Comparison of ENCODE assay signal across 9 cellular contexts in the genomic region with DNA sequence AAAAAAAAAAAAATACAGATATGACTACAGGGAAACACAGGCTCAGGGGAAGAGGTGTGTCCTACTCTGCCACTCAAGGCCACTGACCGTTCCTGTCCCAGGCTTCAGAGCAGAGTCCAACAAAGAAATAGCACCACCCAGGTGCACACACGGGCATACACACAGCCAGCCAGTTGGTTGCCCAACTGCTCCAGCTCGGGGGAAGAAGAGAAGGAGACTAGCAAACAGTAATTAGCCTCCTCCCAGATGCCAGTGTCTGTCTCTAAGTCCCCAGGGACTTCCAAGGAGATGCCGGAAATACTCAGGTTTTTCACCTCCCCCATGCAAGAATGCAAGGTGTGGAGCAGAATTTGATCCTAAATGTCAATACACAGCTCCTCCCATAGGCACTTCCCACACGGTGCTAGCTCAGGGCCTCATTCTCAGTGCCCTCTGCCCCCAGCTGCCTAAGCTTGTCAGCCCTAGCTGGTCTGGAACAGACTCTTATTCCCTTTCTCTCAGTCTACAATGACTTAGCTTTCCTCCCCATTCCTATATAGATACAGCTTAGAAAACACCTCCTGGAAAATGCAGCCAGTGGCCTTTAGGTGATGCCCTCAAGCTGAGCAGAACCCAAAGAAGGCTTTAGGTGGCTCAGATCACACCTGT. TPM values are rescaled to one million over a fixed set of nuclear protein-coding genes. Genes with fewer than 3 reads are reported as not detected.
DNase-seq lines count a peak whose midpoint lies in the region; ATAC-seq and TF ChIP-seq lines count a peak whose summit lies in the region.
"Had no signal": no experiment of that assay in that cellular context is flagged by ENCODE, and none has a peak within 500 bp of the region (broad histone marks: within the 10 kb centered on the region; RNA-seq: fewer than 3 reads in every experiment).

No MANE protein-coding gene starts in this region.

- H3K4me1 Mint-ChIP-seq in Calu3 (ENCODE audit: low read depth, unreplicated experiment) (peaks cover 38% of the 10 kb centered on the region), brain (peaks cover 42% of the 10 kb centered on the region)

- CTCF ChIA-PET in Calu3 (lab: Charles Lee), result interaction anchor here (1.0 to 1.1 kb wide), 2 partner anchors 15 to 212 kb away, joined by 3 read pairs; no protein-coding TSS in a partner anchor

- no TSS peak for BruUV-seq in Calu3 (replicated peaks; lab: Mats Ljungman, UMichigan)

- ATAC-seq in HG03432 (IDR thresholded peaks at IDR 0.05; ENCODE audit: unreplicated experiment), result no peak

- H3K27ac Mint-ChIP-seq in Calu3 (ENCODE audit: unreplicated experiment), result no peak overlapping the region
- H3K27ac Mint-ChIP-seq in brain, result peak overlapping the region; percentile 32 to 85 (median 74)
- H3K27ac Mint-ChIP-seq: dendritic cell treated with granulocyte-macrophage colony-stimulating factor and Interleukin-4, amounts not matched to agents 40 ng/mL and 50 ng/mL, for 4 days had no signal

- H3K36me3 Mint-ChIP-seq in Calu3 (ENCODE audit: insufficient read depth, unreplicated experiment), result peaks cover 28% of the 10 kb centered on the region
- H3K36me3 Mint-ChIP-seq in brain, result peaks cover 37% of the 10 kb centered on the region

- peak overlapping the region; percentile 82 for H3K4me3 Mint-ChIP-seq in Calu3 (ENCODE audit: low read depth, unreplicated experiment)
- peak overlapping the region; percentile 90 to 92 (median 91) for H3K4me3 Mint-ChIP-seq in brain

- intact Hi-C loops in Calu3 (cut with micrococcal nuclease; ENCODE audit: unreplicated experiment), result no loop called here

- DNase-seq in Calu3, result peak; percentile 30
- peak; percentile 48 for DNase-seq in NCI-H187 treated with DMSO at 0.1 percent for 48 hours (lab: John Stamatoyannopoulos, UW)
- DNase-seq in myocyte (ENCODE audit: low read depth), result peak; percentile 22
- DNase-seq in activated CD8-positive, alpha-beta memory T cell treated with anti-CD3 and anti-CD28 coated beads for 24 hours, result no peak
- no peak for DNase-seq in hypothalamus (lab: John Stamatoyannopoulos, UW)
- DNase-seq in NK-92 (lab: John Stamatoyannopoulos, UW; ENCODE audit: unreplicated experiment), result no peak

- H3K9me3 Mint-ChIP-seq in Calu3 (ENCODE audit: low read depth, unreplicated experiment) (no peaks in the 10 kb centered on the region), brain (peaks cover 0 to 23% (median 10%) of the 10 kb centered on the region in 5 experiments)

- TF ChIP-seq CTCF in Calu3 (IDR thresholded peaks at IDR 0.05; ENCODE audit: unreplicated experiment) (no peak), brain (conservative IDR thresholded peaks at IDR 0.05) (no peak)

- peaks cover 8% of the 10 kb centered on the region for H3K27me3 Mint-ChIP-seq in Calu3 (ENCODE audit: unreplicated experiment)
- H3K27me3 Mint-ChIP-seq in brain, result peaks cover 9% of the 10 kb centered on the region

RNA-seq across cellular contexts. Expression of a gene that starts 1.7 kb away (rescaled TPM):
- total RNA-seq in Calu3 (2022), result 11.5 and 12.5 TPM in 2 replicates
- 13.5 TPM for polyA plus RNA-seq in brain (ENCODE audit: insufficient read depth, low read depth, low replicate concordance)
- 2.6 and 7.6 TPM in 2 replicates for total RNA-seq in myocyte
- 3.5 TPM for polyA plus RNA-seq in myocyte (2012)

RNA-seq across cellular contexts. Expression of a gene that starts 45.7 kb away (rescaled TPM):
- 10.1 and 12.2 TPM in 2 replicates for total RNA-seq in Calu3 (2022)
- 54.3 TPM for polyA plus RNA-seq in brain (ENCODE audit: insufficient read depth, low read depth, low replicate concordance)
- total RNA-seq in myocyte, result 28.3 and 28.4 TPM in 2 replicates
- 38.4 TPM for polyA plus RNA-seq in myocyte (2012)

RNA-seq across cellular contexts. Expression of a gene that starts 46.0 kb away (rescaled TPM):
- total RNA-seq in Calu3 (2022) (4.1 and 4.2 TPM in 2 replicates), myocyte (2.0 and 2.1 TPM in 2 replicates)
- polyA plus RNA-seq in brain (ENCODE audit: insufficient read depth, low read depth, low replicate concordance), result 9.4 TPM
- polyA plus RNA-seq in myocyte (2012), result 1.1 TPM

Comparison
In these comparisons a context has a peak if more than half of its experiments do, and no peak if none do; other contexts are left out.
1. DNase-seq: peak in Calu3 (single experiment), NCI-H187 treated with DMSO at 0.1 percent for 48 hours (single experiment) and myocyte (single experiment); none in activated CD8-positive, alpha-beta memory T cell treated with anti-CD3 and anti-CD28 coated beads for 24 hours (single experiment), hypothalamus (0 of 51) and NK-92 (single experiment).